ENCODE assay signal across 1 cellular context in genomic region chr2:130744287-130745117, GRCh38.
TF ChIP-seq lines count a peak whose summit lies in the region.

No MANE protein-coding gene starts in this region.

TF ChIP-seq in H1, 55 proteins besides CTCF, POLR2A, EP300 and RAD21 (continued from another document):
- TF ChIP-seq, protein P1, sequence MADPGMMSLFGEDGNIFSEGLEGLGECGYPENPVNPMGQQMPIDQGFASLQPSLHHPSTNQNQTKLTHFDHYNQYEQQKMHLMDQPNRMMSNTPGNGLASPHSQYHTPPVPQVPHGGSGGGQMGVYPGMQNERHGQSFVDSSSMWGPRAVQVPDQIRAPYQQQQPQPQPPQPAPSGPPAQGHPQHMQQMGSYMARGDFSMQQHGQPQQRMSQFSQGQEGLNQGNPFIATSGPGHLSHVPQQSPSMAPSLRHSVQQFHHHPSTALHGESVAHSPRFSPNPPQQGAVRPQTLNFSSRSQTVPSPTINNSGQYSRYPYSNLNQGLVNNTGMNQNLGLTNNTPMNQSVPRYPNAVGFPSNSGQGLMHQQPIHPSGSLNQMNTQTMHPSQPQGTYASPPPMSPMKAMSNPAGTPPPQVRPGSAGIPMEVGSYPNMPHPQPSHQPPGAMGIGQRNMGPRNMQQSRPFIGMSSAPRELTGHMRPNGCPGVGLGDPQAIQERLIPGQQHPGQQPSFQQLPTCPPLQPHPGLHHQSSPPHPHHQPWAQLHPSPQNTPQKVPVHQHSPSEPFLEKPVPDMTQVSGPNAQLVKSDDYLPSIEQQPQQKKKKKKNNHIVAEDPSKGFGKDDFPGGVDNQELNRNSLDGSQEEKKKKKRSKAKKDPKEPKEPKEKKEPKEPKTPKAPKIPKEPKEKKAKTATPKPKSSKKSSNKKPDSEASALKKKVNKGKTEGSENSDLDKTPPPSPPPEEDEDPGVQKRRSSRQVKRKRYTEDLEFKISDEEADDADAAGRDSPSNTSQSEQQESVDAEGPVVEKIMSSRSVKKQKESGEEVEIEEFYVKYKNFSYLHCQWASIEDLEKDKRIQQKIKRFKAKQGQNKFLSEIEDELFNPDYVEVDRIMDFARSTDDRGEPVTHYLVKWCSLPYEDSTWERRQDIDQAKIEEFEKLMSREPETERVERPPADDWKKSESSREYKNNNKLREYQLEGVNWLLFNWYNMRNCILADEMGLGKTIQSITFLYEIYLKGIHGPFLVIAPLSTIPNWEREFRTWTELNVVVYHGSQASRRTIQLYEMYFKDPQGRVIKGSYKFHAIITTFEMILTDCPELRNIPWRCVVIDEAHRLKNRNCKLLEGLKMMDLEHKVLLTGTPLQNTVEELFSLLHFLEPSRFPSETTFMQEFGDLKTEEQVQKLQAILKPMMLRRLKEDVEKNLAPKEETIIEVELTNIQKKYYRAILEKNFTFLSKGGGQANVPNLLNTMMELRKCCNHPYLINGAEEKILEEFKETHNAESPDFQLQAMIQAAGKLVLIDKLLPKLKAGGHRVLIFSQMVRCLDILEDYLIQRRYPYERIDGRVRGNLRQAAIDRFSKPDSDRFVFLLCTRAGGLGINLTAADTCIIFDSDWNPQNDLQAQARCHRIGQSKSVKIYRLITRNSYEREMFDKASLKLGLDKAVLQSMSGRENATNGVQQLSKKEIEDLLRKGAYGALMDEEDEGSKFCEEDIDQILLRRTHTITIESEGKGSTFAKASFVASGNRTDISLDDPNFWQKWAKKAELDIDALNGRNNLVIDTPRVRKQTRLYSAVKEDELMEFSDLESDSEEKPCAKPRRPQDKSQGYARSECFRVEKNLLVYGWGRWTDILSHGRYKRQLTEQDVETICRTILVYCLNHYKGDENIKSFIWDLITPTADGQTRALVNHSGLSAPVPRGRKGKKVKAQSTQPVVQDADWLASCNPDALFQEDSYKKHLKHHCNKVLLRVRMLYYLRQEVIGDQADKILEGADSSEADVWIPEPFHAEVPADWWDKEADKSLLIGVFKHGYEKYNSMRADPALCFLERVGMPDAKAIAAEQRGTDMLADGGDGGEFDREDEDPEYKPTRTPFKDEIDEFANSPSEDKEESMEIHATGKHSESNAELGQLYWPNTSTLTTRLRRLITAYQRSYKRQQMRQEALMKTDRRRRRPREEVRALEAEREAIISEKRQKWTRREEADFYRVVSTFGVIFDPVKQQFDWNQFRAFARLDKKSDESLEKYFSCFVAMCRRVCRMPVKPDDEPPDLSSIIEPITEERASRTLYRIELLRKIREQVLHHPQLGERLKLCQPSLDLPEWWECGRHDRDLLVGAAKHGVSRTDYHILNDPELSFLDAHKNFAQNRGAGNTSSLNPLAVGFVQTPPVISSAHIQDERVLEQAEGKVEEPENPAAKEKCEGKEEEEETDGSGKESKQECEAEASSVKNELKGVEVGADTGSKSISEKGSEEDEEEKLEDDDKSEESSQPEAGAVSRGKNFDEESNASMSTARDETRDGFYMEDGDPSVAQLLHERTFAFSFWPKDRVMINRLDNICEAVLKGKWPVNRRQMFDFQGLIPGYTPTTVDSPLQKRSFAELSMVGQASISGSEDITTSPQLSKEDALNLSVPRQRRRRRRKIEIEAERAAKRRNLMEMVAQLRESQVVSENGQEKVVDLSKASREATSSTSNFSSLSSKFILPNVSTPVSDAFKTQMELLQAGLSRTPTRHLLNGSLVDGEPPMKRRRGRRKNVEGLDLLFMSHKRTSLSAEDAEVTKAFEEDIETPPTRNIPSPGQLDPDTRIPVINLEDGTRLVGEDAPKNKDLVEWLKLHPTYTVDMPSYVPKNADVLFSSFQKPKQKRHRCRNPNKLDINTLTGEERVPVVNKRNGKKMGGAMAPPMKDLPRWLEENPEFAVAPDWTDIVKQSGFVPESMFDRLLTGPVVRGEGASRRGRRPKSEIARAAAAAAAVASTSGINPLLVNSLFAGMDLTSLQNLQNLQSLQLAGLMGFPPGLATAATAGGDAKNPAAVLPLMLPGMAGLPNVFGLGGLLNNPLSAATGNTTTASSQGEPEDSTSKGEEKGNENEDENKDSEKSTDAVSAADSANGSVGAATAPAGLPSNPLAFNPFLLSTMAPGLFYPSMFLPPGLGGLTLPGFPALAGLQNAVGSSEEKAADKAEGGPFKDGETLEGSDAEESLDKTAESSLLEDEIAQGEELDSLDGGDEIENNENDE (IDR thresholded peaks at IDR 0.05; ENCODE audit: insufficient replicate concordance, low read length) = no peak
- TF ChIP-seq, protein P2, sequence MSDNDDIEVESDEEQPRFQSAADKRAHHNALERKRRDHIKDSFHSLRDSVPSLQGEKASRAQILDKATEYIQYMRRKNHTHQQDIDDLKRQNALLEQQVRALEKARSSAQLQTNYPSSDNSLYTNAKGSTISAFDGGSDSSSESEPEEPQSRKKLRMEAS (IDR thresholded peaks at IDR 0.05) = no peak
- no peak for TF ChIP-seq NANOG (IDR thresholded peaks at IDR 0.05; ENCODE audit: insufficient read depth, low read depth, low read length, poor library complexity, severe bottlenecking)
- no peak for TF ChIP-seq TAF1 (IDR thresholded peaks at IDR 0.05; ENCODE audit: low read depth, low read length)
- TF ChIP-seq EGR1 (IDR thresholded peaks at IDR 0.05; ENCODE audit: borderline replicate concordance, low read depth, low read length) = no peak
- TF ChIP-seq HDAC2 (IDR thresholded peaks at IDR 0.05; ENCODE audit: borderline replicate concordance in 1 of 2, low read depth in 2 of 2, low read length in 2 of 2) = no peak
- TF ChIP-seq SP4 (IDR thresholded peaks at IDR 0.05; ENCODE audit: low read length) = no peak
- TF ChIP-seq CHD1 (IDR thresholded peaks at IDR 0.05; ENCODE audit: low read depth, low read length) = no peak
- TF ChIP-seq BRCA1 (IDR thresholded peaks at IDR 0.05; ENCODE audit: low read depth, low read length) = no peak
- no peak for TF ChIP-seq ZNF274 (IDR thresholded peaks at IDR 0.05; ENCODE audit: borderline replicate concordance, extremely low read depth, low read length)
- no peak for TF ChIP-seq PHF8 (conservative IDR thresholded peaks at IDR 0.05; ENCODE audit: low read depth, low read length)
- TF ChIP-seq CBX8 (IDR thresholded peaks at IDR 0.05; ENCODE audit: borderline replicate concordance, low read depth, low read length) = no peak
- TF ChIP-seq POLR2AphosphoS5 (IDR thresholded peaks at IDR 0.05; ENCODE audit: low read depth, low read length) = no peak
- no peak for TF ChIP-seq SP2 (IDR thresholded peaks at IDR 0.05; ENCODE audit: low read length)
- TF ChIP-seq GABPA (IDR thresholded peaks at IDR 0.05; ENCODE audit: borderline replicate concordance, insufficient read depth, low read length) = no peak
- TF ChIP-seq ATF3 (IDR thresholded peaks at IDR 0.05; ENCODE audit: insufficient read depth, low read depth, low read length) = no peak
